In the genomic region with DNA sequence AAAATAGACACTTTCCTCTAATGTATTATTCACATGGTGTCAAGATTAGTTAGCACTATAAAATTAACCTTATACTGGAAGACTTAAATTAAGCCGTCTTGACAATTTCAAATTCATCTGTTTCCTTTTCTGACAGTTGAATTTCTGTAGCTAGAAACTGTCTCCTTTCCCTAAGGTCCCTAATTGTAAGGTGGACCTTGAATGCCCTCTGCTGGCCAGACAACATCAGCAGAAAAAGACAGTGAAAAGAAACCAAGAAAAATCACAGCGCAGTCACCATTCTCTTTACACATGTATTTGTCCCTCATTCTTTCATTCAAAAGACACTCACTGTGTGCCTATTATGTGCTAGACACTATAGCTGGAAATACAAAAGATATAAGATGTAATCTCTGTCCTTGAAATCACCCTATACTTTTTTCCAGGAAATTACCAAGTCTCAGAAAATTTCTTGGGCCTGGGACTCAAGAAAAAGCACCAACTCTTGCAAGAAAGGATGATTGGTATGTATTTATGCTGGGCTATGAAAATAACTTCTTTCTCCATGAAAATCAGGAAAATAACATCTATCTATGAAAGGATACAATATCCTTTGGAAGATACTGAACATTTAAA, we compare ENCODE assay signal across 1 cellular context.
TF ChIP-seq lines count a peak whose summit lies in the region.

No MANE protein-coding gene starts in this region.

TF ChIP-seq in endothelial cell of umbilical vein, 7 proteins besides CTCF, POLR2A, EP300 and RAD21:
- TF ChIP-seq, protein P1, sequence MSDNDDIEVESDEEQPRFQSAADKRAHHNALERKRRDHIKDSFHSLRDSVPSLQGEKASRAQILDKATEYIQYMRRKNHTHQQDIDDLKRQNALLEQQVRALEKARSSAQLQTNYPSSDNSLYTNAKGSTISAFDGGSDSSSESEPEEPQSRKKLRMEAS (IDR thresholded peaks at IDR 0.05; ENCODE audit: insufficient read depth, insufficient read length) = no peak
- TF ChIP-seq GATA2 (IDR thresholded peaks at IDR 0.05; ENCODE audit: insufficient read depth, insufficient read length, low read depth, low read length) (no peak), JUN (IDR thresholded peaks at IDR 0.05; ENCODE audit: borderline replicate concordance, insufficient read depth, insufficient read length, low read depth) (no peak), FOS (IDR thresholded peaks at IDR 0.05; ENCODE audit: borderline replicate concordance, insufficient read depth, low read length) (no peak), MYC (IDR thresholded peaks at IDR 0.05; ENCODE audit: low read depth, low read length) (no peak), POLR2AphosphoS5 (IDR thresholded peaks at IDR 0.05; ENCODE audit: insufficient read depth, low read depth, low read length) (no peak), EZH2 (IDR thresholded peaks at IDR 0.05; ENCODE audit: borderline replicate concordance, low read depth, low read length, severe bottlenecking) (no peak)
